ENCODE assay signal across 8 cellular contexts in the genomic region with DNA sequence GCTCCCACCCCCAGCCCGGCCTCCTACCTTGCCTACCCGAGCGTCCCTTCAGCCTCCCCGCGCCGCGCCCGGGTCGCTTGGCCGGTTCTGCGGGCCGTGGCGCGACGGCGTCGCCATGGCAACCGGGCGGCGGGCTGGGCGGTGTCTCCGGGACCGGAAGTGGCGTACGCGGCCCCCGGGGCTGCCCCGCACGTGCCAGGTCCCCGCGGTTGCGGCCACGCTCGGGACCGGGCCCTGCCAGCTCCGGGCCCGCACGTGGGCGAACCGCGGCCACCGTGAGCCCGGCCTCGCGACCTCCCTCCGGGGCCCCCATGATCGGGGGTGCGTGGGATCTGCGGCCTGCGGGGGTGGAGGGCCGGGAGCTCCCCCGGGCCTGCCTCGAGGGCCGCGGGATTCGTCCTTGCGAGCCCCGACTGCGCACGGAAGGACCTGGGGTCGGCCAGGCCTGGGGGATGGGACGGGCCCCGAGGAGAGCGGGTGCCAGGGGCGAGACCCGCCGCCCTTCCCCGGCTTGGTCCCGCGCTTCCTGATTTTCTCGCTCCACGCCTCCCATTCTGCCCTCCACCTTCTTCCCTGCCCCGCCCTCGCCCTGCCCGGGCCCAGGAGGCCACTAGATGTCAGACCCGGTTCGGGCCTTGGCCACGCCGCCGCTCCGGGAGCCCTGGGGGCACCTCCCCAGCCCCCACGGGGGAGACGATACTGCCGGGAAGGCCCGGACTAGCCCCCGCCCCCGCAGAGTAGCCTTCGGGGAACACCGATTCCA. TPM values are rescaled to one million over a fixed set of nuclear protein-coding genes. Genes with fewer than 3 reads are reported as not detected.
DNase-seq lines count a peak whose midpoint lies in the region; ATAC-seq, FAIRE-seq and TF ChIP-seq lines count a peak whose summit lies in the region.

TSS of gene CYB561 (minus strand) at position 89 of the 763 bp plus-strand sequence. CDS start 8,759 bp downstream, outside the sequence.

- no peaks in the 10 kb centered on the region for H3K36me3 ChIP-seq in endothelial cell of umbilical vein (ENCODE audit: control insufficient read depth in 2 of 2, extremely low read depth in 1 of 2, insufficient read depth in 2 of 2, low read length in 2 of 2)

- H3K27me3 ChIP-seq in endothelial cell of umbilical vein (ENCODE audit: control insufficient read depth in 2 of 2, insufficient read depth in 2 of 2, low read length in 2 of 2) = no peaks in the 10 kb centered on the region

- CTCF ChIA-PET in endothelial cell of umbilical vein (lab: Charles Lee) = interaction anchor here (0.9 to 7.4 kb wide), 10 partner anchors 8 to 165 kb away, joined by 3 to 134 read pairs (median 6); partner anchors contain the start of gene ACE

- peaks cover 44% of the 10 kb centered on the region for H3K4me1 ChIP-seq in endothelial cell of umbilical vein (ENCODE audit: control insufficient read depth, extremely low read depth, insufficient read depth, low read length)

- intact Hi-C loops in endothelial cell of umbilical vein (cut with micrococcal nuclease) = loop anchor here (2.0 kb wide), 2 partner anchors 104 to 380 kb away; partner anchors contain the start of genes DCAF7, FTSJ3 and PSMC5

- TF ChIP-seq POLR2A in endothelial cell of umbilical vein (IDR thresholded peaks at IDR 0.05; ENCODE audit: low read depth, low read length) = no peak

- POLR2A ChIA-PET in endothelial cell of umbilical vein (lab: Charles Lee) = interaction anchor here (1.0 to 2.2 kb wide), 6 partner anchors 13 to 176 kb away, joined by 3 to 13 read pairs (median 4); partner anchors contain the start of genes ACE and MAP3K3

- DNase-seq in AG08395 (ENCODE audit: low spot score) = peak; percentile 90
- peak; percentile 33 to 96 for DNase-seq in NCI-H526 (lab: John Stamatoyannopoulos, UW)
- peak; percentile 66 for DNase-seq in activated CD8-positive, alpha-beta memory T cell treated with anti-CD3 and anti-CD28 coated beads, Interleukin-2, amount 50 U/mL, for 4 hours
- DNase-seq in endothelial cell of umbilical vein (ENCODE audit: low read depth, low spot score) = peak; percentile 50
- peak; percentile 73 for DNase-seq in mucosa of gallbladder (ENCODE audit: low spot score)
- DNase-seq in stimulated activated CD8-positive, alpha-beta memory T cell treated with anti-CD3 and anti-CD28 coated beads, Interleukin-4, amount 100 ng/mL, for 48 hours = peak; percentile 77

- no peaks in the 10 kb centered on the region for H3K9me3 ChIP-seq in endothelial cell of umbilical vein (replicated peaks; ENCODE audit: control insufficient read depth, insufficient read depth, low read length)

- peak within 1 kb of the TSS; percentile 2 to 49 (median 44) for H3K4me3 ChIP-seq in endothelial cell of umbilical vein (replicated peaks in 1 of 3; ENCODE audit: insufficient read depth in 1 of 3, low read depth in 1 of 3, low read length in 3 of 3)

- dilution Hi-C loops in endothelial cell of umbilical vein (cut with MboI; ENCODE audit: extremely low pct_ligation_motif_present, low sequenced_read_pairs) = no loop called here

- H3K9ac ChIP-seq in endothelial cell of umbilical vein (replicated peaks; ENCODE audit: extremely low read depth, insufficient read depth, low read length) = peak within 1 kb of the TSS; percentile 92

- peak within 1 kb of the TSS; percentile 54 for H3K4me2 ChIP-seq in endothelial cell of umbilical vein (ENCODE audit: insufficient read depth, low read length)

- no peaks in the 10 kb centered on the region for H4K20me1 ChIP-seq in endothelial cell of umbilical vein (replicated peaks; ENCODE audit: control insufficient read depth, extremely low read depth, insufficient read depth, low read length)

- BruUV-seq in endothelial cell of umbilical vein (replicated peaks; lab: Mats Ljungman, UMichigan) = TSS peak; percentile 2

- ATAC-seq in GM18861 (IDR thresholded peaks at IDR 0.05; ENCODE audit: unreplicated experiment) (peak; percentile 38), HG03066 (IDR thresholded peaks at IDR 0.05; ENCODE audit: low read depth, unreplicated experiment) (peak; percentile 52)

- peak; percentile 15 to 22 for TF ChIP-seq CTCF in endothelial cell of umbilical vein (IDR thresholded peaks at IDR 0.05; ENCODE audit: extremely low read depth in 1 of 2, insufficient read depth in 1 of 2, low read depth in 1 of 2, low read length in 2 of 2)

- no peaks in the 10 kb centered on the region for H3K79me2 ChIP-seq in endothelial cell of umbilical vein (ENCODE audit: control insufficient read depth, insufficient read depth, low read length)

- H2AFZ ChIP-seq in endothelial cell of umbilical vein (ENCODE audit: low read depth, low read length) = peak within 1 kb of the TSS; percentile 16

- FAIRE-seq in endothelial cell of umbilical vein (lab: Jason Lieb, UNC) = peak; percentile 67

- H3K27ac ChIP-seq in endothelial cell of umbilical vein (ENCODE audit: insufficient read depth, low read depth, low read length) = peak within 1 kb of the TSS; percentile 80

- H3K9me1 ChIP-seq in endothelial cell of umbilical vein (replicated peaks; ENCODE audit: control insufficient read depth, extremely low read depth, insufficient read depth, low read length) = no peaks in the 10 kb centered on the region

TF ChIP-seq in endothelial cell of umbilical vein, 7 proteins besides CTCF, POLR2A, EP300 and RAD21:
- TF ChIP-seq POLR2AphosphoS5 (IDR thresholded peaks at IDR 0.05; ENCODE audit: insufficient read depth, low read depth, low read length) (peak; percentile 54), EZH2 (IDR thresholded peaks at IDR 0.05; ENCODE audit: borderline replicate concordance, low read depth, low read length, severe bottlenecking) (no peak)
- TF ChIP-seq, protein P1, sequence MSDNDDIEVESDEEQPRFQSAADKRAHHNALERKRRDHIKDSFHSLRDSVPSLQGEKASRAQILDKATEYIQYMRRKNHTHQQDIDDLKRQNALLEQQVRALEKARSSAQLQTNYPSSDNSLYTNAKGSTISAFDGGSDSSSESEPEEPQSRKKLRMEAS (IDR thresholded peaks at IDR 0.05; ENCODE audit: insufficient read depth, insufficient read length) = peak; percentile 54
TF ChIP-seq in endothelial cell of umbilical vein: peak in this region for 2.

RNA-seq across cellular contexts. Expression of gene CYB561, which starts in this region (rescaled TPM):
- total RNA-seq in endothelial cell of umbilical vein (71.1 and 72.4 TPM in 2 replicates), mucosa of gallbladder (74.3 TPM)
- polyA plus RNA-seq in endothelial cell of umbilical vein = 34.9 and 45.1 TPM in 2 replicates
- 24.4 and 30.5 TPM in 2 replicates for polyA plus RNA-seq in endothelial cell of umbilical vein (2011; cell fraction: cytosol; rRNA removed)
- 61.1 and 63.6 TPM in 2 replicates for polyA plus RNA-seq in endothelial cell of umbilical vein (2011; cell fraction: nucleus; rRNA removed)
- polyA plus RNA-seq in endothelial cell of umbilical vein (2012) = 22.3 and 28.9 TPM in 2 replicates
- 68.6 and 78.0 TPM in 2 replicates for polyA minus RNA-seq in endothelial cell of umbilical vein
- polyA minus RNA-seq in endothelial cell of umbilical vein (2011; cell fraction: cytosol; rRNA and poly(A)+ RNA removed) = 21.5 TPM
- polyA minus RNA-seq in endothelial cell of umbilical vein (2011; cell fraction: nucleus; rRNA and poly(A)+ RNA removed) = 21.5 and 39.9 TPM in 2 replicates

Comparison
In these comparisons a context has a peak if more than half of its experiments do, and no peak if none do; other contexts are left out.
1. Peak in every context shown above with its lines: DNase-seq, ATAC-seq, H3K4me3 ChIP-seq and H3K27ac ChIP-seq.